In the genomic region with DNA sequence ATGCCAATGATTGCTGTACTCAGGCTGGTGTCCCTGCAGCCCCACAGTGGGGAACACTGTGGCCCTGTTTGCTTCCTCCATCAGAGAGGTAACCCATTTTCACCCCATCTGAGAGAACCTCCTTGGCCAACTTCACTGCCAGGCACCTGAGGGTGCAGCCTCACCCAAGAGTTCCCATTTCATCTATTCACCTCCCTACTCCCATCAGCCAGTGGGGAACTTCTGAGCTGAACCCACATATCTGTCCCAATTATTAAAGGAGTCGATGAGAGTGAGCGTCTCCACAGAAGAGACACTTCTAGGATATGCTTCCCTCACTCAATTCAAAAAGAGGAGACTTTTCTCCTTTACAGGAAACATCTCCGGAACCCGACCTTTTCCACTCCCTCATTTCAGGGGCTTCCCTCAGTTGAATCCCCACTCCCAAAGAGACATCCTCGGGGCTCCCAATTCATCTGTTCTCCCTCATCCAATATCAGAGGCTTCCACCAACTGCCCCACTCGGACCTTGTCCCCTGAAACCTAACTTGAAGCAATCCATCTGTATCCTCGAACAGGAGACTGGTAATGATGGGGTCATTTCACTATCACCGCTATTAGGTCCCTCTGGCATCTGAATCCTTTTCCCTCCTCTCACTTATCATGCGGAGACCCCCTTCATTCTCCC, we compare ENCODE assay signal across 8 cellular contexts. TPM values are rescaled to one million over a fixed set of nuclear protein-coding genes. Genes with fewer than 3 reads are reported as not detected.
DNase-seq lines count a peak whose midpoint lies in the region; ATAC-seq lines count a peak whose summit lies in the region.

No MANE protein-coding gene starts in this region.

- H3K9ac ChIP-seq in subcutaneous abdominal adipose tissue (ENCODE audit: low read length in 5 of 5) = peak overlapping the region; percentile 85 to 97 (median 96)

- no peaks in the 10 kb centered on the region for H3K27me3 Mint-ChIP-seq in T-helper 1 cell treated with Interleukin-12 subunit alpha and Interleukin-12 subunit beta and Interleukin-4 antibody, amounts not matched to agents 30 μg/mL and 1 μg/mL, for 36 hours (ENCODE audit: low read depth)
- no peaks in the 10 kb centered on the region for H3K27me3 Mint-ChIP-seq in activated naive CD8-positive, alpha-beta T cell treated with anti-CD3 and anti-CD28 coated beads, Interleukin-2, amount 10 ng/mL, durations not matched to agents 7 days and 5 days

- H3K4me3 Mint-ChIP-seq in T-helper 1 cell treated with Interleukin-12 subunit alpha and Interleukin-12 subunit beta and Interleukin-4 antibody, amounts not matched to agents 30 μg/mL and 1 μg/mL, for 36 hours = peak overlapping the region; percentile 99
- peak overlapping the region; percentile 96 for H3K4me3 Mint-ChIP-seq in activated naive CD8-positive, alpha-beta T cell treated with anti-CD3 and anti-CD28 coated beads, Interleukin-2, amount 10 ng/mL, durations not matched to agents 7 days and 5 days

- H3K4me3 ChIP-seq in subcutaneous abdominal adipose tissue (ENCODE audit: low read depth in 1 of 5, low read length in 5 of 5) = peak overlapping the region; percentile 74 to 92 (median 86)

- no peaks in the 10 kb centered on the region for H3K9me3 ChIP-seq in subcutaneous abdominal adipose tissue (ENCODE audit: control insufficient read depth in 5 of 5, low read length in 5 of 5)

- peaks cover 18 to 83% (median 65%) of the 10 kb centered on the region in 5 donors for H3K4me1 ChIP-seq in subcutaneous abdominal adipose tissue (ENCODE audit: control insufficient read depth in 5 of 5, insufficient read depth in 5 of 5, low read length in 5 of 5)

- H3K36me3 ChIP-seq in subcutaneous abdominal adipose tissue (ENCODE audit: control insufficient read depth in 5 of 5, insufficient read depth in 5 of 5, low read length in 5 of 5) = peaks cover 0 to 3% (median 0%) of the 10 kb centered on the region in 5 donors

- ATAC-seq in activated naive CD8-positive, alpha-beta T cell treated with anti-CD3 and anti-CD28 coated beads, Interleukin-2, amount 10 ng/mL, durations not matched to agents 7 days and 5 days (ENCODE audit: low read depth) = no peak
- ATAC-seq in HG03565 (IDR thresholded peaks at IDR 0.05; ENCODE audit: unreplicated experiment) (no peak), GM19035 (IDR thresholded peaks at IDR 0.05; ENCODE audit: unreplicated experiment) (no peak)

- peak overlapping the region; percentile 98 for H3K27ac ChIP-seq in layer of hippocampus (ENCODE audit: low read depth, low read length)
- H3K27ac ChIP-seq in subcutaneous abdominal adipose tissue (ENCODE audit: low read depth, low read length) = peak overlapping the region; percentile 97

- POLR2A ChIA-PET in activated naive CD8-positive, alpha-beta T cell treated with anti-CD3 and anti-CD28 coated beads, Interleukin-2, amount 10 ng/mL, durations not matched to agents 7 days and 5 days (lab: Charles Lee) = interaction anchor here (0.6 to 5.9 kb wide), 4 partner anchors 36 to 922 kb away, joined by 3 to 42 read pairs (median 9); partner anchors contain the start of gene PEDS1

- DNase-seq in T-helper 1 cell (no peak), SK-N-DZ (ENCODE audit: low spot score) (no peak)
- DNase-seq in activated naive CD8-positive, alpha-beta T cell treated with anti-CD3 and anti-CD28 coated beads, Interleukin-2, amount 10 ng/mL, durations not matched to agents 7 days and 5 days = no peak

- H3K4me1 Mint-ChIP-seq in T-helper 1 cell treated with Interleukin-12 subunit alpha and Interleukin-12 subunit beta and Interleukin-4 antibody, amounts not matched to agents 30 μg/mL and 1 μg/mL, for 36 hours (ENCODE audit: low read depth) = peaks cover 76% of the 10 kb centered on the region
- peaks cover 75% of the 10 kb centered on the region for H3K4me1 Mint-ChIP-seq in activated naive CD8-positive, alpha-beta T cell treated with anti-CD3 and anti-CD28 coated beads, Interleukin-2, amount 10 ng/mL, durations not matched to agents 7 days and 5 days

- no peaks in the 10 kb centered on the region for H3K27me3 ChIP-seq in layer of hippocampus (ENCODE audit: control insufficient read depth, insufficient read depth, low read length)
- H3K27me3 ChIP-seq in subcutaneous abdominal adipose tissue (ENCODE audit: control insufficient read depth in 5 of 5, insufficient read depth in 4 of 5, low read length in 5 of 5) = no peaks in the 10 kb centered on the region

- H3K27ac Mint-ChIP-seq in T-helper 1 cell treated with Interleukin-12 subunit alpha and Interleukin-12 subunit beta and Interleukin-4 antibody, amounts not matched to agents 30 μg/mL and 1 μg/mL, for 36 hours = peak overlapping the region; percentile 97
- H3K27ac Mint-ChIP-seq in activated naive CD8-positive, alpha-beta T cell treated with anti-CD3 and anti-CD28 coated beads, Interleukin-2, amount 10 ng/mL, durations not matched to agents 7 days and 5 days = peak overlapping the region; percentile 96

- H3K36me3 Mint-ChIP-seq in T-helper 1 cell treated with Interleukin-12 subunit alpha and Interleukin-12 subunit beta and Interleukin-4 antibody, amounts not matched to agents 30 μg/mL and 1 μg/mL, for 36 hours (ENCODE audit: low read depth) = peaks cover 20% of the 10 kb centered on the region
- H3K36me3 Mint-ChIP-seq in activated naive CD8-positive, alpha-beta T cell treated with anti-CD3 and anti-CD28 coated beads, Interleukin-2, amount 10 ng/mL, durations not matched to agents 7 days and 5 days = peaks cover 24% of the 10 kb centered on the region

- no peaks in the 10 kb centered on the region for H3K9me3 Mint-ChIP-seq in T-helper 1 cell treated with Interleukin-12 subunit alpha and Interleukin-12 subunit beta and Interleukin-4 antibody, amounts not matched to agents 30 μg/mL and 1 μg/mL, for 36 hours
- no peaks in the 10 kb centered on the region for H3K9me3 Mint-ChIP-seq in activated naive CD8-positive, alpha-beta T cell treated with anti-CD3 and anti-CD28 coated beads, Interleukin-2, amount 10 ng/mL, durations not matched to agents 7 days and 5 days

RNA-seq across cellular contexts. Expression of gene UBE2V1, which starts 1.0 kb away (rescaled TPM):
- total RNA-seq in activated naive CD8-positive, alpha-beta T cell treated with anti-CD3 and anti-CD28 coated beads, Interleukin-2, amount 10 ng/mL, durations not matched to agents 7 days and 5 days = 100 to 1,000 TPM; 124 to 140 TPM
- polyA plus RNA-seq in SK-N-DZ (2014; cell fraction: cytosol; rRNA removed) = 79.0 and 79.5 TPM in 2 replicates
- 52.4 and 140 TPM in 2 replicates for polyA plus RNA-seq in SK-N-DZ (2014; cell fraction: nucleus; rRNA removed)

RNA-seq across cellular contexts. Expression of gene PEDS1, which starts 41.6 kb away (rescaled TPM):
- 10 to 100 TPM; 22.1 to 24.5 TPM for total RNA-seq in activated naive CD8-positive, alpha-beta T cell treated with anti-CD3 and anti-CD28 coated beads, Interleukin-2, amount 10 ng/mL, durations not matched to agents 7 days and 5 days
- polyA plus RNA-seq in SK-N-DZ (2014; cell fraction: cytosol; rRNA removed) = 39.0 and 41.6 TPM in 2 replicates
- polyA plus RNA-seq in SK-N-DZ (2014; cell fraction: nucleus; rRNA removed) = 19.4 and 20.3 TPM in 2 replicates
